ENCODE assay signal across 8 cellular contexts in genomic region chr11:74702383-74703007, GRCh38. TPM values are rescaled to one million over a fixed set of nuclear protein-coding genes. Genes with fewer than 3 reads are reported as not detected.
A peak's percentile ranks its signal among the peaks of the same experiment; 100 is the strongest.
DNase-seq lines count a peak whose midpoint lies in the region; ATAC-seq, FAIRE-seq and TF ChIP-seq lines count a peak whose summit lies in the region.

No MANE protein-coding gene starts in this region.

- H3K36me3 Mint-ChIP-seq in T-cell, result no peaks in the 10 kb centered on the region

- TF ChIP-seq POLR2A in A549 (IDR thresholded peaks at IDR 0.05; ENCODE audit: low read length), result no peak

- no peaks in the 10 kb centered on the region for H3K9me3 Mint-ChIP-seq in T-cell

- 38% methylated on average over 15 of the region's 15 CpGs for WGBS in A549 (ENCODE audit: missing lambda C conversion rate)

- peaks cover 0 to 5% of the 10 kb centered on the region in 2 donors for H3K27me3 Mint-ChIP-seq in T-cell

- H3K9me3 ChIP-seq in A549, result no peaks in the 10 kb centered on the region
- no peaks in the 10 kb centered on the region for H3K9me3 ChIP-seq in adipocyte (ENCODE audit: control insufficient read depth, low read length)
- H3K9me3 ChIP-seq in left ventricle myocardium inferior (replicated peaks), result no peaks in the 10 kb centered on the region

- H3K27me3 ChIP-seq in adipocyte (replicated peaks; ENCODE audit: control insufficient read depth, insufficient read depth, low read length) (no peaks in the 10 kb centered on the region), left ventricle myocardium inferior (ENCODE audit: low read depth) (no peaks in the 10 kb centered on the region)

- TF ChIP-seq CTCF in A549 (IDR thresholded peaks at IDR 0.05) (peak; percentile 79), GM13976 (IDR thresholded peaks at IDR 0.05; ENCODE audit: borderline replicate concordance, control extremely low read depth, extremely low read depth, insufficient read depth, missing control alignments) (peak; percentile 94), left ventricle myocardium inferior (IDR thresholded peaks at IDR 0.05; ENCODE audit: borderline replicate concordance) (peak; percentile 94)

- DNase-seq in A549 (ENCODE audit: low read depth in 1 of 2, low spot score in 1 of 2) (peak; percentile 75 to 84), GM13976 (ENCODE audit: low spot score) (peak; percentile 85), NCI-H1092 (lab: John Stamatoyannopoulos, UW) (peak; percentile 26), T-cell (peak; percentile 14 to 59 (median 42)), adipocyte (ENCODE audit: low read depth) (peak; percentile 84), left ventricle myocardium inferior (peak; percentile 55), sciatic nerve (ENCODE audit: low spot score) (peak; percentile 78)

- no peak overlapping the region for H3K4me2 ChIP-seq in A549

- H3K4me1 ChIP-seq in A549, result peaks cover 21% of the 10 kb centered on the region
- peaks cover 9% of the 10 kb centered on the region for H3K4me1 ChIP-seq in adipocyte (ENCODE audit: control insufficient read depth, insufficient read depth, low read length)
- peaks cover 11% of the 10 kb centered on the region for H3K4me1 ChIP-seq in left ventricle myocardium inferior

- H3K4me3 Mint-ChIP-seq in T-cell, result no peak overlapping the region

- no peak overlapping the region for H3K27ac Mint-ChIP-seq in T-cell

- peak; percentile 53 to 67 for TF ChIP-seq RAD21 in A549 (conservative IDR thresholded peaks at IDR 0.05 in 1 of 2, IDR thresholded peaks at IDR 0.05 in 1 of 2)

- in situ Hi-C loops in GM13976 (cut with MboI; ENCODE audit: low sequenced_read_pairs, unreplicated experiment), result no loop called here

- ATAC-seq in A549 (peak; percentile 84 to 90), T-cell (replicated peaks in 1 of 4) (peak; percentile 54 to 75 (median 67)), sciatic nerve (peak; percentile 73), GM18909 (IDR thresholded peaks at IDR 0.05; ENCODE audit: poor library complexity, unreplicated experiment) (no peak)

- H3K4me1 Mint-ChIP-seq in T-cell, result peaks cover 0 to 4% (median 0%) of the 10 kb centered on the region in 3 donors

- H3K9ac ChIP-seq in adipocyte (ENCODE audit: low read length), result no peak overlapping the region

- POLR2A ChIA-PET in A549 (lab: Yijun Ruan, JAX) (interaction anchor here (0.6 to 1.0 kb wide), 2 partner anchors 23 to 29 kb away, joined by 3 to 4 read pairs; no protein-coding TSS in a partner anchor), T-cell (lab: Charles Lee) (no interaction called here)

- FAIRE-seq in A549 (lab: Jason Lieb, UNC), result peak; percentile 97

- H3K4me3 ChIP-seq in A549 (no peak overlapping the region), adipocyte (ENCODE audit: low read length) (no peak overlapping the region), left ventricle myocardium inferior (no peak overlapping the region)

- H3K36me3 ChIP-seq in adipocyte (ENCODE audit: control insufficient read depth, insufficient read depth, low read length, severe bottlenecking) (no peaks in the 10 kb centered on the region), left ventricle myocardium inferior (no peaks in the 10 kb centered on the region)

- peak overlapping the region; percentile 53 to 88; a peak in 5 of 6 replicates for H3K27ac ChIP-seq in A549
- no peak overlapping the region for H3K27ac ChIP-seq in left ventricle myocardium inferior (replicated peaks)

- intact Hi-C loops in left ventricle myocardium inferior (cut with micrococcal nuclease), result no loop called here
- intact Hi-C loops in sciatic nerve (cut with DNase I), result no loop called here

- CTCF ChIA-PET in A549 (lab: Yijun Ruan, JAX), result interaction anchor here (0.5 to 18.6 kb wide), 31 partner anchors 8 to 249 kb away, joined by 3 to 281 read pairs (median 5); partner anchors contain the start of gene CHRDL2
- CTCF ChIA-PET in T-cell (lab: Charles Lee), result interaction anchor here (0.5 to 1.9 kb wide), 10 partner anchors 11 to 1887 kb away, joined by 3 to 18 read pairs (median 4); no protein-coding TSS in a partner anchor

- TF ChIP-seq EP300 in A549 (IDR thresholded peaks at IDR 0.05), result no peak

TF ChIP-seq in A549, 52 proteins besides CTCF, POLR2A, EP300 and RAD21:
- TF ChIP-seq SMC3 (IDR thresholded peaks at IDR 0.05), result peak; percentile 75
- no peak for TF ChIP-seq SREBF2 (IDR thresholded peaks at IDR 0.05)
TF ChIP-seq in A549: peak in this region for 1.

RNA-seq across cellular contexts. Expression of gene CHRDL2, which starts 28.7 kb away (rescaled TPM):
- polyA plus RNA-seq in A549 (2011; rRNA removed) (1.8 and 2.3 TPM in 2 replicates), A549 (2017; fragmentation: RNase III; extraction: RNeasy Plus Mini Kit Qiagen cat#74134 plus additional on column Dnase treatment) (2.6 to 5.8 TPM (median 5.4 TPM) in 3 replicates)
- 4.9 and 6.3 TPM in 2 replicates for polyA plus RNA-seq in A549 (2012; cell fraction: cytosol; rRNA removed)
- polyA plus RNA-seq in A549 (2012; cell fraction: nucleus; rRNA removed), result 5.5 and 5.8 TPM in 2 replicates
- polyA minus RNA-seq in A549 (2011; rRNA and poly(A)+ RNA removed), result 1.7 and 3.4 TPM in 2 replicates
- total RNA-seq in T-cell (under 1 TPM in 1 of 5 donors, not detected in 4; 0.55 TPM), left ventricle myocardium inferior (6.5 TPM), sciatic nerve (0.89 TPM)

RNA-seq across cellular contexts. Expression of gene RNF169, which starts 46.2 kb away (rescaled TPM):
- polyA plus RNA-seq in A549 (2011; rRNA removed), result 10.7 and 11.1 TPM in 2 replicates
- polyA plus RNA-seq in A549 (2012; cell fraction: cytosol; rRNA removed), result 1.2 and 1.4 TPM in 2 replicates
- polyA plus RNA-seq in A549 (2012; cell fraction: nucleus; rRNA removed), result 1.2 and 1.7 TPM in 2 replicates
- polyA plus RNA-seq in A549 (2017; fragmentation: RNase III; extraction: RNeasy Plus Mini Kit Qiagen cat#74134 plus additional on column Dnase treatment), result 5.8 to 6.3 TPM (median 6.2 TPM) in 3 replicates
- 25.6 and 28.7 TPM in 2 replicates for polyA minus RNA-seq in A549 (2011; rRNA and poly(A)+ RNA removed)
- total RNA-seq in T-cell, result 10 to 100 TPM; 20.3 to 24.9 (median 21.7) TPM
- 9.6 TPM for total RNA-seq in left ventricle myocardium inferior
- 23.8 TPM for total RNA-seq in sciatic nerve

Comparison
In these comparisons a context has a peak if more than half of its experiments do, and no peak if none do; other contexts are left out.
1. DNase-seq: peak in every context shown above with its lines; median percentile 85 in GM13976; 84 in adipocyte; 80 in A549; 78 in sciatic nerve; 55 in left ventricle myocardium inferior; 42 in T-cell; 26 in NCI-H1092.